ENCODE assay signal across 14 cellular contexts in genomic region chr5:120567921-120568320, GRCh38.
A peak's percentile ranks its signal among the peaks of the same experiment; 100 is the strongest.
DNase-seq lines count a peak whose midpoint lies in the region; ATAC-seq and TF ChIP-seq lines count a peak whose summit lies in the region.
"Had no signal": no experiment of that assay in that cellular context is flagged by ENCODE, and none has a peak within 500 bp of the region (broad histone marks: within the 10 kb centered on the region; RNA-seq: fewer than 3 reads in every experiment).

No MANE protein-coding gene starts in this region.

- H3K4me2 ChIP-seq in osteoblast (ENCODE audit: insufficient read depth, low read length), result no peak overlapping the region

- peaks cover 65% of the 10 kb centered on the region for H3K4me1 Mint-ChIP-seq in HFFc6 (ENCODE audit: low read depth)
- H3K4me1 Mint-ChIP-seq in activated CD8-positive, alpha-beta memory T cell treated with anti-CD3 and anti-CD28 coated beads, Interleukin-2, amount 10 ng/mL, durations not matched to agents 7 days and 5 days, result no peaks in the 10 kb centered on the region
- H3K4me1 Mint-ChIP-seq: B cell had no signal

- no peaks in the 10 kb centered on the region for H4K20me1 ChIP-seq in osteoblast (ENCODE audit: insufficient read depth, low read length)

- peaks cover 24% of the 10 kb centered on the region for H3K4me1 ChIP-seq in SJSA1 (replicated peaks)
- H3K4me1 ChIP-seq in osteoblast (ENCODE audit: insufficient read depth, low read length), result peaks cover 16% of the 10 kb centered on the region

- H3K9me3 ChIP-seq in SJSA1 (replicated peaks) (no peaks in the 10 kb centered on the region), osteoblast (ENCODE audit: low read depth, low read length) (no peaks in the 10 kb centered on the region)

- H3K79me2 ChIP-seq in osteoblast (ENCODE audit: insufficient read depth, low read length), result peaks cover 89% of the 10 kb centered on the region

- H3K4me3 ChIP-seq in SJSA1 (no peak overlapping the region), osteoblast (ENCODE audit: insufficient read depth, low read length) (no peak overlapping the region)
- H3K4me3 ChIP-seq: K562 had no signal

- DNase-seq in GM04503 (ENCODE audit: low read depth) (peak; percentile 15), HFFc6 (no peak), SJSA1 (ENCODE audit: low read depth in 1 of 2, low spot score in 2 of 2) (no peak), osteoblast (ENCODE audit: insufficient read length, low spot score, missing footprints) (no peak), NCI-H187 (lab: John Stamatoyannopoulos, UW) (no peak)
- no peak for DNase-seq in activated CD8-positive, alpha-beta memory T cell treated with anti-CD3 and anti-CD28 coated beads, Interleukin-2, amount 10 ng/mL, durations not matched to agents 7 days and 5 days
- DNase-seq: C1 segment of cervical spinal cord; Calu3; CD4-positive, alpha-beta T cell; DMS 273 treated with DMSO at 0.1 percent for 48 hours; Kasumi-1 had no signal

- H3K36me3 ChIP-seq in SJSA1, result no peaks in the 10 kb centered on the region; the same call in 1 of the 2 replicates
- H3K36me3 ChIP-seq in osteoblast (ENCODE audit: insufficient read depth, low read length), result no peaks in the 10 kb centered on the region

- TF ChIP-seq CTCF in HFFc6 (IDR thresholded peaks at IDR 0.05) (no peak), osteoblast (IDR thresholded peaks at IDR 0.05; ENCODE audit: extremely low read depth, low read depth, low read length) (no peak)

- no peaks in the 10 kb centered on the region; the same call in none of the 2 replicates for H3K9me3 Mint-ChIP-seq in HFFc6
- peaks cover 3% of the 10 kb centered on the region for H3K9me3 Mint-ChIP-seq in activated CD8-positive, alpha-beta memory T cell treated with anti-CD3 and anti-CD28 coated beads, Interleukin-2, amount 10 ng/mL, durations not matched to agents 7 days and 5 days (ENCODE audit: low read depth)

- H3K27ac Mint-ChIP-seq in HFFc6, result peak overlapping the region; percentile 32
- no peak overlapping the region for H3K27ac Mint-ChIP-seq in activated CD8-positive, alpha-beta memory T cell treated with anti-CD3 and anti-CD28 coated beads, Interleukin-2, amount 10 ng/mL, durations not matched to agents 7 days and 5 days
- H3K27ac Mint-ChIP-seq: B cell; CD4-positive, alpha-beta T cell had no signal

- CTCF ChIA-PET in activated CD8-positive, alpha-beta memory T cell treated with anti-CD3 and anti-CD28 coated beads, Interleukin-2, amount 10 ng/mL, durations not matched to agents 7 days and 5 days (lab: Charles Lee), result no interaction called here

- peaks cover 3% of the 10 kb centered on the region; the same call in 1 of the 2 replicates for H3K27me3 Mint-ChIP-seq in HFFc6 (ENCODE audit: insufficient read depth)
- no peaks in the 10 kb centered on the region for H3K27me3 Mint-ChIP-seq in activated CD8-positive, alpha-beta memory T cell treated with anti-CD3 and anti-CD28 coated beads, Interleukin-2, amount 10 ng/mL, durations not matched to agents 7 days and 5 days
- H3K27me3 Mint-ChIP-seq: B cell; CD4-positive, alpha-beta T cell had no signal

- H3K27me3 ChIP-seq in SJSA1 (replicated peaks) (no peaks in the 10 kb centered on the region), osteoblast (ENCODE audit: insufficient read depth, low read length) (no peaks in the 10 kb centered on the region)

- peak overlapping the region; percentile 22; the same call in 1 of the 2 replicates for H3K4me3 Mint-ChIP-seq in HFFc6
- no peak overlapping the region for H3K4me3 Mint-ChIP-seq in activated CD8-positive, alpha-beta memory T cell treated with anti-CD3 and anti-CD28 coated beads, Interleukin-2, amount 10 ng/mL, durations not matched to agents 7 days and 5 days
- H3K4me3 Mint-ChIP-seq: B cell; CD4-positive, alpha-beta T cell had no signal

- no peak for ATAC-seq in HG03442 (IDR thresholded peaks at IDR 0.05; ENCODE audit: unreplicated experiment)
- ATAC-seq in activated CD8-positive, alpha-beta memory T cell treated with anti-CD3 and anti-CD28 coated beads, Interleukin-2, amount 10 ng/mL, durations not matched to agents 7 days and 5 days, result no peak

- no peak overlapping the region for H2AFZ ChIP-seq in osteoblast (ENCODE audit: low read length)

- H3K36me3 Mint-ChIP-seq in HFFc6 (ENCODE audit: low read depth), result peaks cover 68% of the 10 kb centered on the region
- no peaks in the 10 kb centered on the region for H3K36me3 Mint-ChIP-seq in activated CD8-positive, alpha-beta memory T cell treated with anti-CD3 and anti-CD28 coated beads, Interleukin-2, amount 10 ng/mL, durations not matched to agents 7 days and 5 days

- H3K27ac ChIP-seq in SJSA1 (peak overlapping the region; percentile 53), osteoblast (ENCODE audit: low read depth, low read length) (peak overlapping the region; percentile 32)
